Comparison of ENCODE assay signal across 18 cellular contexts in genomic region chr7:50261593-50261992, GRCh38. TPM values are rescaled to one million over a fixed set of nuclear protein-coding genes. Genes with fewer than 3 reads are reported as not detected.
DNase-seq lines count a peak whose midpoint lies in the region; TF ChIP-seq lines count a peak whose summit lies in the region.
"Had no signal": no experiment of that assay in that cellular context is flagged by ENCODE, and none has a peak within 500 bp of the region (broad histone marks: within the 10 kb centered on the region; RNA-seq: fewer than 3 reads in every experiment).

No MANE protein-coding gene starts in this region.

- no peaks in the 10 kb centered on the region for H3K9me3 ChIP-seq in CD8-positive, alpha-beta memory T cell (ENCODE audit: low read length)
- no peaks in the 10 kb centered on the region for H3K9me3 ChIP-seq in spleen
- no peaks in the 10 kb centered on the region for H3K9me3 ChIP-seq in mesenchymal stem cell (ENCODE audit: control insufficient read depth, low read length)
- H3K9me3 ChIP-seq: MG63, right lobe of liver had no signal

- no peaks in the 10 kb centered on the region for H3K27me3 ChIP-seq in CD8-positive, alpha-beta memory T cell (ENCODE audit: insufficient read depth, low read length, poor library complexity, severe bottlenecking)
- no peaks in the 10 kb centered on the region for H3K27me3 ChIP-seq in spleen (replicated peaks in 1 of 7)
- H3K27me3 ChIP-seq in mesenchymal stem cell (ENCODE audit: control insufficient read depth in 1 of 2, insufficient read depth in 1 of 2, low read length in 2 of 2): no peaks in the 10 kb centered on the region
- H3K27me3 ChIP-seq: right lobe of liver had no signal

- H3K14ac ChIP-seq in mesenchymal stem cell (ENCODE audit: low read length in 2 of 2): no peak overlapping the region

- no peak overlapping the region for H4K8ac ChIP-seq in mesenchymal stem cell (ENCODE audit: low read length)

- no peak overlapping the region for H3K4me2 ChIP-seq in mesenchymal stem cell (ENCODE audit: low read length, poor library complexity, severe bottlenecking)
- H3K4me2 ChIP-seq: GM23338 had no signal

- H2AFZ ChIP-seq in mesenchymal stem cell (ENCODE audit: low read depth, low read length): no peak overlapping the region
- H2AFZ ChIP-seq: GM23338 had no signal

- H3K4me3 ChIP-seq in CD8-positive, alpha-beta memory T cell (ENCODE audit: low read length): no peak overlapping the region
- no peak overlapping the region for H3K4me3 ChIP-seq in spleen
- no peak overlapping the region for H3K4me3 ChIP-seq in mesenchymal stem cell (ENCODE audit: insufficient read depth in 1 of 2, low read depth in 1 of 2, low read length in 2 of 2)
- H3K4me3 ChIP-seq: GM23338, MG63, right lobe of liver had no signal

- POLR2A ChIA-PET in CD8-positive, alpha-beta memory T cell (lab: Charles Lee): no interaction called here

- H4K91ac ChIP-seq in mesenchymal stem cell (ENCODE audit: low read length): no peak overlapping the region

- no peak overlapping the region for H2BK12ac ChIP-seq in mesenchymal stem cell (ENCODE audit: low read length in 2 of 2)

- no peak overlapping the region for H3K18ac ChIP-seq in mesenchymal stem cell (ENCODE audit: low read depth in 1 of 2, low read length in 2 of 2)

- peak overlapping the region in 6 of 7 donors; percentile 57 to 74 (median 68) for H3K4me3 Mint-ChIP-seq in CD8-positive, alpha-beta memory T cell
- peak overlapping the region; percentile 26 for H3K4me3 Mint-ChIP-seq in activated naive CD8-positive, alpha-beta T cell treated with anti-CD3 and anti-CD28 coated beads for 36 hours
- H3K4me3 Mint-ChIP-seq: GM23338, WTC11 had no signal

- CTCF ChIA-PET in CD8-positive, alpha-beta memory T cell (lab: Charles Lee): interaction anchor here (0.6 to 1.7 kb wide), 4 partner anchors 43 to 81 kb away, joined by 3 to 6 read pairs (median 3); partner anchors contain the start of gene IKZF1

- peaks cover 73% of the 10 kb centered on the region for H3K4me1 ChIP-seq in CD8-positive, alpha-beta memory T cell (ENCODE audit: insufficient read depth, low read length)
- H3K4me1 ChIP-seq in spleen (peaks cover 16 to 55% (median 47%) of the 10 kb centered on the region in 6 donors), mesenchymal stem cell (ENCODE audit: control insufficient read depth, insufficient read depth, low read depth, low read length) (no peaks in the 10 kb centered on the region)
- H3K4me1 ChIP-seq: right lobe of liver had no signal

- no peak overlapping the region for H2AK5ac ChIP-seq in mesenchymal stem cell (ENCODE audit: low read length, severe bottlenecking)

- H3K27ac Mint-ChIP-seq in CD8-positive, alpha-beta memory T cell: peak overlapping the region; percentile 88 to 97 (median 93)
- H3K27ac Mint-ChIP-seq in activated naive CD8-positive, alpha-beta T cell treated with anti-CD3 and anti-CD28 coated beads for 36 hours: peak overlapping the region; percentile 96
- H3K27ac Mint-ChIP-seq: GM23338, WTC11 had no signal

- DNase-seq in CD8-positive, alpha-beta memory T cell: no peak
- DNase-seq in OCI-M1 (lab: John Stamatoyannopoulos, UW) (peak; percentile 5), spleen (no peak), NAMALWA (ENCODE audit: low spot score) (no peak), G401 (ENCODE audit: low spot score) (no peak), mesenchymal stem cell (no peak)
- no peak for DNase-seq in activated naive CD8-positive, alpha-beta T cell treated with anti-CD3 and anti-CD28 coated beads for 36 hours
- DNase-seq: activated T-cell treated with anti-CD3 and anti-CD28 coated beads, Interleukin-2, amount 50 U/mL, for 4 hours; anterior cingulate cortex; DMS 273 treated with DMSO at 0.1 percent for 48 hours; hypothalamus; MG63; midbrain; NCI-H1694 treated with DMSO at 0.1 percent for 48 hours; NCI-H226; right lobe of liver had no signal

- no peaks in the 10 kb centered on the region for H3K9me3 Mint-ChIP-seq in CD8-positive, alpha-beta memory T cell
- peaks cover 9% of the 10 kb centered on the region for H3K9me3 Mint-ChIP-seq in activated naive CD8-positive, alpha-beta T cell treated with anti-CD3 and anti-CD28 coated beads for 36 hours
- H3K9me3 Mint-ChIP-seq: GM23338, WTC11 had no signal

- intact Hi-C loops in spleen (cut with DNase I; ENCODE audit: low total_unique reads): no loop called here

- no peak for TF ChIP-seq POLR2A in spleen (IDR thresholded peaks at IDR 0.05)

- no peak overlapping the region for H3K4ac ChIP-seq in mesenchymal stem cell (ENCODE audit: low read depth in 1 of 2, low read length in 2 of 2)

- H2BK15ac ChIP-seq in mesenchymal stem cell (ENCODE audit: low read depth, poor library complexity, severe bottlenecking): no peak overlapping the region

- no peak overlapping the region for H3K23ac ChIP-seq in mesenchymal stem cell (ENCODE audit: low read length in 2 of 2)

- in situ Hi-C loops in G401 (cut with HindIII; ENCODE audit: low sequenced_read_pairs): no loop called here

- H3K4me1 Mint-ChIP-seq in CD8-positive, alpha-beta memory T cell: peaks cover 79 to 91% (median 84%) of the 10 kb centered on the region in 3 donors
- H3K4me1 Mint-ChIP-seq in activated naive CD8-positive, alpha-beta T cell treated with anti-CD3 and anti-CD28 coated beads for 36 hours: peaks cover 84% of the 10 kb centered on the region

- peaks cover 0 to 4% (median 0%) of the 10 kb centered on the region in 3 donors for H3K36me3 Mint-ChIP-seq in CD8-positive, alpha-beta memory T cell
- H3K36me3 Mint-ChIP-seq in activated naive CD8-positive, alpha-beta T cell treated with anti-CD3 and anti-CD28 coated beads for 36 hours: peaks cover 38% of the 10 kb centered on the region
- H3K36me3 Mint-ChIP-seq: WTC11 had no signal

- no peaks in the 10 kb centered on the region for H3K36me3 ChIP-seq in CD8-positive, alpha-beta memory T cell (ENCODE audit: insufficient read depth, low read length)
- H3K36me3 ChIP-seq in spleen (no peaks in the 10 kb centered on the region), mesenchymal stem cell (ENCODE audit: control insufficient read depth in 1 of 2, insufficient read depth in 2 of 2, low read depth in 1 of 2, low read length in 2 of 2) (no peaks in the 10 kb centered on the region)
- H3K36me3 ChIP-seq: MG63, right lobe of liver had no signal

- no peak overlapping the region for H3K9ac ChIP-seq in mesenchymal stem cell (ENCODE audit: low read length)

- no peaks in the 10 kb centered on the region for H3K27me3 Mint-ChIP-seq in CD8-positive, alpha-beta memory T cell
- no peaks in the 10 kb centered on the region for H3K27me3 Mint-ChIP-seq in activated naive CD8-positive, alpha-beta T cell treated with anti-CD3 and anti-CD28 coated beads for 36 hours

- H2BK120ac ChIP-seq in mesenchymal stem cell (ENCODE audit: low read depth, low read length): no peak overlapping the region

- no peak overlapping the region for H3K27ac ChIP-seq in CD8-positive, alpha-beta memory T cell (ENCODE audit: low read depth, low read length)
- H3K27ac ChIP-seq in spleen: peak overlapping the region in 6 of 8 donors; percentile 35 to 89 (median 82)
- no peak overlapping the region for H3K27ac ChIP-seq in mesenchymal stem cell (ENCODE audit: low read length, poor library complexity, severe bottlenecking)
- H3K27ac ChIP-seq: right lobe of liver had no signal

- no peak for TF ChIP-seq CTCF in spleen (IDR thresholded peaks at IDR 0.05 in 8 of 11, conservative IDR thresholded peaks at IDR 0.05 in 3 of 11)

- WGBS in spleen, 5 donors: 72 to 80% (median 79%) methylated on average over 1 of the region's 1 CpG
- WGBS in mesenchymal stem cell: 50% methylated on average over 1 of the region's 1 CpG

- H3K79me1 ChIP-seq in mesenchymal stem cell (replicated peaks; ENCODE audit: low read length, poor library complexity, severe bottlenecking): no peaks in the 10 kb centered on the region

- H2BK5ac ChIP-seq in mesenchymal stem cell (ENCODE audit: low read depth, low read length, poor library complexity, severe bottlenecking): no peak overlapping the region

RNA-seq across cellular contexts. Expression of gene IKZF1, which starts 42.9 kb away (rescaled TPM):
- total RNA-seq in CD8-positive, alpha-beta memory T cell: 100 to 1,000 TPM; 225 to 226 TPM
- 238 TPM for polyA plus RNA-seq in CD8-positive, alpha-beta memory T cell
- total RNA-seq in activated naive CD8-positive, alpha-beta T cell treated with anti-CD3 and anti-CD28 coated beads for 36 hours: 100 to 1,000 TPM; 220 to 225 TPM
- 100 to 1,000 TPM; 212 to 389 (median 260) TPM for total RNA-seq in spleen
- 10 to 100 TPM; 36.4 to 39.2 (median 37.9) TPM for polyA plus RNA-seq in spleen
- total RNA-seq in G401 (2014; rRNA removed; shearing (Covaris generic)): not detected in 2 replicates
- 0.01 TPM for polyA plus RNA-seq in mesenchymal stem cell (2013, experiment 1 of 2)
- polyA plus RNA-seq in mesenchymal stem cell (2013, experiment 2 of 2): not detected

Comparison
In these comparisons a context has a peak if more than half of its experiments do, and no peak if none do; other contexts are left out.
1. H3K27ac ChIP-seq: peak in spleen (6 of 8); none in CD8-positive, alpha-beta memory T cell (single experiment) and mesenchymal stem cell (single experiment).
2. RNA of gene IKZF1, which starts 42.9 kb away (total RNA-seq): 212 to 389 TPM in spleen, 225 to 226 TPM in CD8-positive, alpha-beta memory T cell and 220 to 225 TPM in activated naive CD8-positive, alpha-beta T cell treated with anti-CD3 and anti-CD28 coated beads for 36 hours; not detected in G401; every median in the first group is over 100 times any median in the second.